In genomic region chr2:87466591-87467120, GRCh38 we compare ENCODE assay signal across 8 cellular contexts.
DNase-seq lines count a peak whose midpoint lies in the region; ATAC-seq and TF ChIP-seq lines count a peak whose summit lies in the region.
"Not testable (repeated sequence)": the region's sequence is repeated elsewhere in the genome, so short reads cannot be mapped to it uniquely, and the experiment has no call there.

No MANE protein-coding gene starts in this region.

- not testable (repeated sequence) for H3F3A ChIP-seq in PC-3 (ENCODE audit: low read length, unreplicated experiment)

- not testable (repeated sequence) for H3K4me1 ChIP-seq in PC-3 (ENCODE audit: insufficient read depth, low read length); body of pancreas; lower lobe of right lung

- H3K27ac ChIP-seq in PC-3 (ENCODE audit: low read length); body of pancreas; lower lobe of right lung: not testable (repeated sequence)

- H3K9me2 ChIP-seq in PC-3 (replicated peaks; ENCODE audit: low read length), result not testable (repeated sequence)

- 63 to 82% methylated on average over 4 of the region's 8 CpGs for WGBS in body of pancreas, 2 donors

- not testable (repeated sequence) for TF ChIP-seq POLR2A in body of pancreas (IDR thresholded peaks at IDR 0.05)

- H3K79me2 ChIP-seq in PC-3 (ENCODE audit: low read length), result peaks cover 71% of the 10 kb centered on the region

- not testable (repeated sequence) for TF ChIP-seq CTCF in GM12865 (IDR thresholded peaks at IDR 0.05; ENCODE audit: insufficient read depth, low read depth, low read length, missing control alignments); body of pancreas (IDR thresholded peaks at IDR 0.05); lower lobe of right lung (IDR thresholded peaks at IDR 0.05)
- TF ChIP-seq CTCF in PC-3 (conservative IDR thresholded peaks at IDR 0.05; ENCODE audit: low read depth, low read length), result peak; percentile 42

- not testable (repeated sequence) for H3K27me3 ChIP-seq in PC-3 (ENCODE audit: low read length); body of pancreas; lower lobe of right lung (ENCODE audit: low read depth)

- peak; percentile 11 for DNase-seq in GM12865 (ENCODE audit: low read depth)
- DNase-seq in PC-3, result peak; percentile 85
- DNase-seq in activated CD8-positive, alpha-beta memory T cell treated with anti-CD3 and anti-CD28 coated beads for 4 hours (ENCODE audit: low read depth in 2 of 2), result peak; percentile 30 to 77
- peak; percentile 31 to 62 (median 53) for DNase-seq in body of pancreas
- peak; percentile 66 for DNase-seq in lower lobe of right lung
- DNase-seq in stimulated activated CD4-positive, alpha-beta T cell treated with anti-CD3 and anti-CD28 coated beads, TNF-alpha, amount 100 ng/mL, for 48 hours (ENCODE audit: low read depth in 3 of 3), result peak in 2 of 3 donors; percentile 48 to 72

- POLR2A ChIA-PET in PC-3 (lab: Charles Lee; ENCODE audit: unreplicated experiment), result not testable (repeated sequence)

- H3K4me3 ChIP-seq in GM12865 (ENCODE audit: low read depth, low read length); PC-3 (ENCODE audit: low read length); body of pancreas; lower lobe of right lung: not testable (repeated sequence)

- H4K20me1 ChIP-seq in PC-3 (ENCODE audit: low read length), result not testable (repeated sequence)

- not testable (repeated sequence) for H3K4me2 ChIP-seq in PC-3 (ENCODE audit: low read length)

- not testable (repeated sequence) for H3K9me3 ChIP-seq in PC-3 (ENCODE audit: low read length); body of pancreas; lower lobe of right lung

- not testable (repeated sequence) for H3K36me3 ChIP-seq in PC-3 (ENCODE audit: low read depth, low read length); body of pancreas (replicated peaks in 1 of 2; ENCODE audit: insufficient read depth in 1 of 2, low read depth in 2 of 2); lower lobe of right lung

- not testable (repeated sequence) for H2AFZ ChIP-seq in PC-3 (ENCODE audit: low read length)

- not testable (repeated sequence) for BruUV-seq in PC-3 (replicated peaks; lab: Mats Ljungman, UMichigan)

- not testable (repeated sequence) for H3K9ac ChIP-seq in PC-3 (ENCODE audit: low read length)

- intact Hi-C loops in PC-3 (cut with micrococcal nuclease); body of pancreas (cut with DNase I); lower lobe of right lung (cut with DNase I): not testable (repeated sequence)

- ATAC-seq in GM19467 (IDR thresholded peaks at IDR 0.05; ENCODE audit: unreplicated experiment) (peak; percentile 55), HG03060 (IDR thresholded peaks at IDR 0.05; ENCODE audit: low read depth, unreplicated experiment) (peak; percentile 51), PC-3 (peak; percentile 99), body of pancreas (peak; percentile 86), lower lobe of right lung (peak; percentile 92 to 94)

- CTCF ChIA-PET in PC-3 (lab: Charles Lee), result not testable (repeated sequence)

Comparison
In these comparisons a context has a peak if more than half of its experiments do, and no peak if none do; other contexts are left out.
1. DNase-seq: peak in every context shown above with its lines; median percentile 85 in PC-3; 66 in lower lobe of right lung; 60 in stimulated activated CD4-positive, alpha-beta T cell treated with anti-CD3 and anti-CD28 coated beads, TNF-alpha, amount 100 ng/mL, for 48 hours; 54 in activated CD8-positive, alpha-beta memory T cell treated with anti-CD3 and anti-CD28 coated beads for 4 hours; 53 in body of pancreas; 11 in GM12865.